ENCODE assay signal across 1 cellular context in genomic region chr12:113341535-113341934, GRCh38.
TF ChIP-seq lines count a peak whose summit lies in the region.

No MANE protein-coding gene starts in this region.

TF ChIP-seq in K562, 482 proteins besides CTCF, POLR2A, EP300 and RAD21:
- no peak for TF ChIP-seq E2F5 (CRISPR knock-in tag; IDR thresholded peaks at IDR 0.05)
- no peak for TF ChIP-seq GABPB1 (CRISPR knock-in tag; IDR thresholded peaks at IDR 0.05)
